In the genomic region with DNA sequence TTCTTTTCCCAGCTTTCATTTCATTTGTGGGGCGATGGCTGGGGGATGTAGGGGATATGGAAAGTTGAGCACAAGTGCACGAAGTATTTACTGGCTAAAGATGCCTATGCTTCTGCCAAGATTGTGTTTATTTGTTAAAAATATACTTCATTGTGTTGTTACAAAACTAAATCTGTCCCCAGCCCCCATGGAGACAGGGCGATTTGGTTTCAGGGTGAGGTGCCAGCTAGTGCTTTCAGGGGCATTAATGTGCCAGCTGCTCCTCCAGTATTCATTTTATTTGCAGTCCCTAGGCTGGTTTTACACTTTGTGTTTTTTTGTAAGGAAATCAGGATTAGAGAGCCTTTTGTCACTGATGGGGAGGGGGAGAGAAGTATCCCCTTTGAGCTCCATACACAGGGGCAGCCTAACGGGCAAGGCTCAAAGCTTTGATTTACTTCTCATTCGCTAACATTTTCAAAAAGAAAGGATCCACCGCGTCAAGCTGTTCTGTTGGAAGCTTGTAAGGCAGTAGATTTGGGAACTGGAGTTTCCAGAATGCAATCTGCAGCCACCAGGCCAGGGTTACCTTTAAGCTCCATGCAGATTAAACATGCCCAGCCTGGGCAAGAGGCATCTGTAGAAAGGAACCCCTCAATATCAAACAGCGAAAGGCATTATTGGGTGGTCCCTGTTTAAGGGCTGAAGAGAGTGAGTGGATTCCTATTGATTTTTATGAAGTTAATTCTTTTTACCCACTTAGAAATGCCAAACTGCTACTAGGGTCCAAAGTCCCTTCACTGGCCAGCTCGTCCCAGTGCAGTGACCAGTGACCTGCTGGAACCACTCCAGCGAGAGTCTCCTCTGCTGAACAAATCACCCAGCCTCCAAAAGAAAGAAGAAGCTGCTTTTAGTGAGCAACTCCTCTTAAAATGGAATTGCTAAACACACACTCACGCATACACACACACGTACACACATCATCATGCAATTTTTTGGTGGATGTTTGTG, we compare ENCODE assay signal across 1 cellular context.
TF ChIP-seq lines count a peak whose summit lies in the region.

No MANE protein-coding gene starts in this region.

TF ChIP-seq in GM23338, 12 proteins besides CTCF, POLR2A, EP300 and RAD21 (continued from another document):
- TF ChIP-seq, protein P1, sequence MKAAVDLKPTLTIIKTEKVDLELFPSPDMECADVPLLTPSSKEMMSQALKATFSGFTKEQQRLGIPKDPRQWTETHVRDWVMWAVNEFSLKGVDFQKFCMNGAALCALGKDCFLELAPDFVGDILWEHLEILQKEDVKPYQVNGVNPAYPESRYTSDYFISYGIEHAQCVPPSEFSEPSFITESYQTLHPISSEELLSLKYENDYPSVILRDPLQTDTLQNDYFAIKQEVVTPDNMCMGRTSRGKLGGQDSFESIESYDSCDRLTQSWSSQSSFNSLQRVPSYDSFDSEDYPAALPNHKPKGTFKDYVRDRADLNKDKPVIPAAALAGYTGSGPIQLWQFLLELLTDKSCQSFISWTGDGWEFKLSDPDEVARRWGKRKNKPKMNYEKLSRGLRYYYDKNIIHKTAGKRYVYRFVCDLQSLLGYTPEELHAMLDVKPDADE (IDR thresholded peaks at IDR 0.05): no peak
- TF ChIP-seq, protein P2, sequence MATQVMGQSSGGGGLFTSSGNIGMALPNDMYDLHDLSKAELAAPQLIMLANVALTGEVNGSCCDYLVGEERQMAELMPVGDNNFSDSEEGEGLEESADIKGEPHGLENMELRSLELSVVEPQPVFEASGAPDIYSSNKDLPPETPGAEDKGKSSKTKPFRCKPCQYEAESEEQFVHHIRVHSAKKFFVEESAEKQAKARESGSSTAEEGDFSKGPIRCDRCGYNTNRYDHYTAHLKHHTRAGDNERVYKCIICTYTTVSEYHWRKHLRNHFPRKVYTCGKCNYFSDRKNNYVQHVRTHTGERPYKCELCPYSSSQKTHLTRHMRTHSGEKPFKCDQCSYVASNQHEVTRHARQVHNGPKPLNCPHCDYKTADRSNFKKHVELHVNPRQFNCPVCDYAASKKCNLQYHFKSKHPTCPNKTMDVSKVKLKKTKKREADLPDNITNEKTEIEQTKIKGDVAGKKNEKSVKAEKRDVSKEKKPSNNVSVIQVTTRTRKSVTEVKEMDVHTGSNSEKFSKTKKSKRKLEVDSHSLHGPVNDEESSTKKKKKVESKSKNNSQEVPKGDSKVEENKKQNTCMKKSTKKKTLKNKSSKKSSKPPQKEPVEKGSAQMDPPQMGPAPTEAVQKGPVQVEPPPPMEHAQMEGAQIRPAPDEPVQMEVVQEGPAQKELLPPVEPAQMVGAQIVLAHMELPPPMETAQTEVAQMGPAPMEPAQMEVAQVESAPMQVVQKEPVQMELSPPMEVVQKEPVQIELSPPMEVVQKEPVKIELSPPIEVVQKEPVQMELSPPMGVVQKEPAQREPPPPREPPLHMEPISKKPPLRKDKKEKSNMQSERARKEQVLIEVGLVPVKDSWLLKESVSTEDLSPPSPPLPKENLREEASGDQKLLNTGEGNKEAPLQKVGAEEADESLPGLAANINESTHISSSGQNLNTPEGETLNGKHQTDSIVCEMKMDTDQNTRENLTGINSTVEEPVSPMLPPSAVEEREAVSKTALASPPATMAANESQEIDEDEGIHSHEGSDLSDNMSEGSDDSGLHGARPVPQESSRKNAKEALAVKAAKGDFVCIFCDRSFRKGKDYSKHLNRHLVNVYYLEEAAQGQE (IDR thresholded peaks at IDR 0.05; ENCODE audit: unreplicated experiment): no peak
- TF ChIP-seq JUNB (IDR thresholded peaks at IDR 0.05; ENCODE audit: unreplicated experiment): no peak
- TF ChIP-seq STAT1 (IDR thresholded peaks at IDR 0.05; ENCODE audit: unreplicated experiment): no peak
- no peak for TF ChIP-seq EZH2 (IDR thresholded peaks at IDR 0.05; ENCODE audit: low read depth, unreplicated experiment)
